Comparison of ENCODE assay signal across 8 cellular contexts in genomic region chr6:108848116-108848868, GRCh38. TPM values are rescaled to one million over a fixed set of nuclear protein-coding genes. Genes with fewer than 3 reads are reported as not detected.
DNase-seq lines count a peak whose midpoint lies in the region; ATAC-seq and TF ChIP-seq lines count a peak whose summit lies in the region.

ARMC2 (plus strand) TSS chr6:108848422; CDS start chr6:108854268, 5,846 bp downstream.

- DNase-seq in AML-193 (lab: John Stamatoyannopoulos, UW) (peak; percentile 92 to 95), GM19238 (ENCODE audit: insufficient read length, low spot score) (peak; percentile 83), NCI-H510A treated with DMSO at 0.1 percent for 48 hours (lab: John Stamatoyannopoulos, UW) (peak; percentile 27), colonic mucosa (peak; percentile 95), left colon (peak; percentile 89 to 93)
- DNase-seq in activated CD4-positive, alpha-beta T cell treated with anti-CD3 and anti-CD28 coated beads for 48 hours, result peak; percentile 88
- DNase-seq in stimulated activated CD4-positive, alpha-beta T cell treated with anti-CD3 and anti-CD28 coated beads, Interleukin-1b, Interleukin-23, amount 100 ng/mL, for 4 hours (ENCODE audit: low read depth in 2 of 2), result peak; percentile 74 to 85

- H3K4me3 ChIP-seq in colonic mucosa, result peak within 1 kb of the TSS; percentile 63

- no peaks in the 10 kb centered on the region for H3K27me3 ChIP-seq in colonic mucosa

- H3K27ac ChIP-seq in colonic mucosa, result peak within 1 kb of the TSS; percentile 42

- intact Hi-C loops in colonic mucosa (cut with DNase I), result no loop called here
- intact Hi-C loops in left colon (cut with DNase I, micrococcal nuclease), result no loop called here

- H3K4me1 ChIP-seq in colonic mucosa, result no peaks in the 10 kb centered on the region

- H3K36me3 ChIP-seq in colonic mucosa, result no peaks in the 10 kb centered on the region

- no peaks in the 10 kb centered on the region for H3K9me3 ChIP-seq in colonic mucosa

- peak; percentile 98 for ATAC-seq in HG03432 (IDR thresholded peaks at IDR 0.05; ENCODE audit: unreplicated experiment)
- ATAC-seq in left colon, result peak; percentile 98

- H3K9ac ChIP-seq in colonic mucosa (ENCODE audit: low read depth in 2 of 2, low read length in 2 of 2), result peak within 1 kb of the TSS; percentile 75 to 77

- TF ChIP-seq CTCF in colonic mucosa (IDR thresholded peaks at IDR 0.05), result no peak

RNA-seq across cellular contexts. Expression of gene ARMC2, which starts in this region (rescaled TPM):
- 1 to 10 TPM; 1.9 to 2.5 TPM for total RNA-seq in colonic mucosa
- 1 to 10 TPM; 3.4 to 3.8 TPM for total RNA-seq in left colon

Comparison
In these comparisons a context has a peak if more than half of its experiments do, and no peak if none do; other contexts are left out.
1. Peak in every context shown above with its lines: DNase-seq, ATAC-seq, H3K4me3 ChIP-seq and H3K27ac ChIP-seq.
2. DNase-seq: peak in every context shown above with its lines; median percentile 95 in colonic mucosa; 94 in AML-193; 91 in left colon; 88 in activated CD4-positive, alpha-beta T cell treated with anti-CD3 and anti-CD28 coated beads for 48 hours; 83 in GM19238; 80 in stimulated activated CD4-positive, alpha-beta T cell treated with anti-CD3 and anti-CD28 coated beads, Interleukin-1b, Interleukin-23, amount 100 ng/mL, for 4 hours; 27 in NCI-H510A treated with DMSO at 0.1 percent for 48 hours.